9 cellular contexts compared by ENCODE assay signal in the genomic region with DNA sequence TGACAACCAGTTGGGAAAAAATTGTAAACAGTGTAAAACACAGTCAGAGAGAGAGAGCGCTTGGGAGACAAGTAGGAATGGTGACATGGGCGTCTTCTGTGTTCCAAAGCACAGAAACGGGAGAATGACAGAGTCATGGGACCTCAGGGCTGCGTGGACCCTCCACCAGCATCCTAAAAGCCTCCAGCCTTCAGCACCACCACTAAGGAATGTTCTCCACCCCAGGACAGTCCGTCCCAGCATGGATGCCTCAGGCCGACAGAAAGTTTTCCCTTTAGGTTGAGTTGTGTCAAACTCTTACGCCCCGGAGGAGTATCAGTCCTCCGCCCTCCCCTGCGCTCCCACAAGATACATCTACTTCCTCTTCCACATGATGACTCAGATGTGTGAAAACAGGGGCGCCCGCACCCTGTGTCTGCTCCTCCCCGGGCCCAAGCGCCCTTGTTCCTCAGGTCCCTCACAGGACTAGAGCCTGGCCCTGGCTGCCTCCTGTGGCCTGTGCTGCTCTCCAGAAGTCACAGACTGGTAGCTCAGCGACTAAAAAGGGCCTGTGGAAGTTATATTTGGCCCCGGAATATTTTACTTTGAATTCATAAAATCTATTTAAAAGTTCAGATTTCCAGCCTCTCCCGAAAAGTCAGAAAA.
A peak's percentile ranks its signal among the peaks of the same experiment; 100 is the strongest.
DNase-seq lines count a peak whose midpoint lies in the region; ATAC-seq and TF ChIP-seq lines count a peak whose summit lies in the region.
"Had no signal": no experiment of that assay in that cellular context is flagged by ENCODE, and none has a peak within 500 bp of the region (broad histone marks: within the 10 kb centered on the region; RNA-seq: fewer than 3 reads in every experiment).

No MANE protein-coding gene starts in this region.

- POLR2A ChIA-PET in Caco-2 (lab: Charles Lee), result no interaction called here

- H3K27me3 ChIP-seq in OCI-LY3 (ENCODE audit: low read depth, low read length) (peaks cover 3% of the 10 kb centered on the region; the same call in 1 of the 2 replicates), upper lobe of right lung (no peaks in the 10 kb centered on the region), Caco-2 (replicated peaks; ENCODE audit: control insufficient read depth, insufficient read depth, low read length) (no peaks in the 10 kb centered on the region), GM23338 (ENCODE audit: insufficient read depth) (no peaks in the 10 kb centered on the region)

- peak overlapping the region; percentile 28 for H3K4me3 Mint-ChIP-seq in activated T-helper 2 cell treated with anti-CD3 and anti-CD28 coated beads, Interferon-gamma antibody, Interleukin-2, Interleukin-4, amounts not matched to agents 10 μg/mL and 5 μg/mL and 100 μg/mL, durations not matched to agents 14 hours and 24 hours and 36 hours (ENCODE audit: low read depth)
- no peak overlapping the region for H3K4me3 Mint-ChIP-seq in Caco-2 (ENCODE audit: unreplicated experiment)
- H3K4me3 Mint-ChIP-seq in GM23338, result no peak overlapping the region

- peak; percentile 94 for ATAC-seq in upper lobe of right lung
- ATAC-seq in GM23338, result no peak

- H3K36me3 Mint-ChIP-seq in activated T-helper 2 cell treated with anti-CD3 and anti-CD28 coated beads, Interferon-gamma antibody, Interleukin-2, Interleukin-4, amounts not matched to agents 10 μg/mL and 5 μg/mL and 100 μg/mL, durations not matched to agents 14 hours and 24 hours and 36 hours (ENCODE audit: low read depth), result no peaks in the 10 kb centered on the region
- H3K36me3 Mint-ChIP-seq in Caco-2 (ENCODE audit: insufficient read depth, unreplicated experiment) (no peaks in the 10 kb centered on the region), GM23338 (ENCODE audit: low read depth) (no peaks in the 10 kb centered on the region)

- no peaks in the 10 kb centered on the region for H3K9me3 ChIP-seq in OCI-LY3 (ENCODE audit: insufficient read depth, low read length)
- no peaks in the 10 kb centered on the region for H3K9me3 ChIP-seq in upper lobe of right lung
- no peaks in the 10 kb centered on the region for H3K9me3 ChIP-seq in Caco-2

- peak overlapping the region; percentile 74 for H3K27ac Mint-ChIP-seq in activated T-helper 2 cell treated with anti-CD3 and anti-CD28 coated beads, Interferon-gamma antibody, Interleukin-2, Interleukin-4, amounts not matched to agents 10 μg/mL and 5 μg/mL and 100 μg/mL, durations not matched to agents 14 hours and 24 hours and 36 hours
- no peak overlapping the region for H3K27ac Mint-ChIP-seq in Caco-2 (ENCODE audit: unreplicated experiment)
- no peak overlapping the region for H3K27ac Mint-ChIP-seq in GM23338

- H3K4me1 Mint-ChIP-seq in activated T-helper 2 cell treated with anti-CD3 and anti-CD28 coated beads, Interferon-gamma antibody, Interleukin-2, Interleukin-4, amounts not matched to agents 10 μg/mL and 5 μg/mL and 100 μg/mL, durations not matched to agents 14 hours and 24 hours and 36 hours (ENCODE audit: low read depth), result peaks cover 75% of the 10 kb centered on the region
- H3K4me1 Mint-ChIP-seq in Caco-2 (ENCODE audit: low read depth, unreplicated experiment) (no peaks in the 10 kb centered on the region), GM23338 (no peaks in the 10 kb centered on the region)

- CTCF ChIA-PET in Caco-2 (lab: Charles Lee), result no interaction called here

- H3K27me3 Mint-ChIP-seq in activated T-helper 2 cell treated with anti-CD3 and anti-CD28 coated beads, Interferon-gamma antibody, Interleukin-2, Interleukin-4, amounts not matched to agents 10 μg/mL and 5 μg/mL and 100 μg/mL, durations not matched to agents 14 hours and 24 hours and 36 hours (ENCODE audit: low read depth), result peaks cover 2% of the 10 kb centered on the region
- H3K27me3 Mint-ChIP-seq in Caco-2 (ENCODE audit: insufficient read depth, unreplicated experiment), result no peaks in the 10 kb centered on the region
- H3K27me3 Mint-ChIP-seq in GM23338 (ENCODE audit: insufficient read depth, low read depth, poor library complexity), result peaks cover 11% of the 10 kb centered on the region

- H2AFZ ChIP-seq in OCI-LY3 (ENCODE audit: low read depth, low read length), result peak overlapping the region; percentile 88
- no peak overlapping the region for H2AFZ ChIP-seq in GM23338
- H2AFZ ChIP-seq: parathyroid adenoma had no signal

- no peaks in the 10 kb centered on the region for H4K20me1 ChIP-seq in OCI-LY3 (ENCODE audit: insufficient read depth, low read length)
- H4K20me1 ChIP-seq in GM23338 (replicated peaks; ENCODE audit: insufficient read depth), result no peaks in the 10 kb centered on the region

- H3K9me2 ChIP-seq in GM23338 (ENCODE audit: insufficient read depth), result no peaks in the 10 kb centered on the region

- H3K9ac ChIP-seq in OCI-LY3 (ENCODE audit: low read length), result peak overlapping the region; percentile 43; the same call in 1 of the 2 replicates
- H3K9ac ChIP-seq: parathyroid adenoma had no signal

- no peaks in the 10 kb centered on the region for H3K9me3 Mint-ChIP-seq in activated T-helper 2 cell treated with anti-CD3 and anti-CD28 coated beads, Interferon-gamma antibody, Interleukin-2, Interleukin-4, amounts not matched to agents 10 μg/mL and 5 μg/mL and 100 μg/mL, durations not matched to agents 14 hours and 24 hours and 36 hours
- H3K9me3 Mint-ChIP-seq in Caco-2 (ENCODE audit: unreplicated experiment) (no peaks in the 10 kb centered on the region), GM23338 (no peaks in the 10 kb centered on the region)

- peak; percentile 77 for DNase-seq in GM13976 (ENCODE audit: low spot score)
- peak; percentile 65 for DNase-seq in activated T-helper 2 cell treated with anti-CD3 and anti-CD28 coated beads, Interferon-gamma antibody, Interleukin-2, Interleukin-4, amounts not matched to agents 10 μg/mL and 5 μg/mL and 100 μg/mL, durations not matched to agents 14 hours and 24 hours and 36 hours (ENCODE audit: low spot score)
- peak; percentile 23 for DNase-seq in midbrain (lab: John Stamatoyannopoulos, UW)
- DNase-seq in upper lobe of right lung, result peak; percentile 86
- no peak for DNase-seq in Caco-2
- DNase-seq in D341Med (ENCODE audit: low spot score), result no peak
- no peak for DNase-seq in GM23338 (ENCODE audit: low spot score)

- H3K4me2 ChIP-seq in OCI-LY3 (ENCODE audit: low read length) (peak overlapping the region; percentile 82), GM23338 (no peak overlapping the region)

- H3K4me3 ChIP-seq in OCI-LY3 (ENCODE audit: low read length) (peak overlapping the region; percentile 67), upper lobe of right lung (no peak overlapping the region), Caco-2 (ENCODE audit: low read depth, low read length) (no peak overlapping the region), GM23338 (no peak overlapping the region)

- TF ChIP-seq CTCF in GM13976 (IDR thresholded peaks at IDR 0.05; ENCODE audit: borderline replicate concordance, control extremely low read depth, extremely low read depth, insufficient read depth, missing control alignments) (no peak), OCI-LY3 (IDR thresholded peaks at IDR 0.05; ENCODE audit: low read depth, low read length) (no peak), upper lobe of right lung (IDR thresholded peaks at IDR 0.05) (no peak), Caco-2 (IDR thresholded peaks at IDR 0.05; ENCODE audit: insufficient read depth in 1 of 2, low read depth in 1 of 2, low read length in 1 of 2, severe bottlenecking in 1 of 2, unreplicated experiment in 1 of 2) (no peak), GM23338 (conservative IDR thresholded peaks at IDR 0.05; ENCODE audit: low read depth in 2 of 2) (no peak)

- intact Hi-C loops in activated T-helper 2 cell treated with anti-CD3 and anti-CD28 coated beads, Interferon-gamma antibody, Interleukin-2, Interleukin-4, amounts not matched to agents 10 μg/mL and 5 μg/mL and 100 μg/mL, durations not matched to agents 14 hours and 24 hours and 36 hours (cut with micrococcal nuclease), result loop anchor here (1.0 to 2.0 kb wide), 3 partner anchors 8 to 71 kb away; no protein-coding TSS in a partner anchor
- intact Hi-C loops in upper lobe of right lung (cut with DNase I) (no loop called here), Caco-2 (cut with micrococcal nuclease; ENCODE audit: unreplicated experiment) (no loop called here)

- H3K36me3 ChIP-seq in OCI-LY3 (replicated peaks; ENCODE audit: low read depth, low read length), result no peaks in the 10 kb centered on the region
- no peaks in the 10 kb centered on the region for H3K36me3 ChIP-seq in upper lobe of right lung
- no peaks in the 10 kb centered on the region for H3K36me3 ChIP-seq in Caco-2 (ENCODE audit: control insufficient read depth, insufficient read depth, low read length)
- no peaks in the 10 kb centered on the region for H3K36me3 ChIP-seq in GM23338 (ENCODE audit: insufficient read depth)

- H3K79me2 ChIP-seq in OCI-LY3 (ENCODE audit: low read length) (no peaks in the 10 kb centered on the region), GM23338 (replicated peaks; ENCODE audit: insufficient read depth) (no peaks in the 10 kb centered on the region)
- H3K79me2 ChIP-seq: parathyroid adenoma had no signal

- no peaks in the 10 kb centered on the region for H3F3A ChIP-seq in GM23338 (replicated peaks; ENCODE audit: low read depth)

- no TSS peak for BruUV-seq in Caco-2 (replicated peaks; lab: Mats Ljungman, UMichigan)

- in situ Hi-C loops in GM13976 (cut with MboI; ENCODE audit: low sequenced_read_pairs, unreplicated experiment), result loop anchor here (25.0 kb wide), 1 partner anchor 391 kb away; the partner anchor contains the start of genes SLC25A34 and TMEM82

- H3K27ac ChIP-seq in OCI-LY3 (ENCODE audit: low read length) (no peak overlapping the region), upper lobe of right lung (peak overlapping the region; percentile 13), GM23338 (ENCODE audit: low read depth) (no peak overlapping the region)
- H3K27ac ChIP-seq: parathyroid adenoma had no signal

- peaks cover 21% of the 10 kb centered on the region for H3K4me1 ChIP-seq in OCI-LY3 (ENCODE audit: low read length)
- peaks cover 6% of the 10 kb centered on the region for H3K4me1 ChIP-seq in upper lobe of right lung
- H3K4me1 ChIP-seq in Caco-2, result no peaks in the 10 kb centered on the region
- no peaks in the 10 kb centered on the region for H3K4me1 ChIP-seq in GM23338 (ENCODE audit: insufficient read depth)
- H3K4me1 ChIP-seq: parathyroid adenoma had no signal

TF ChIP-seq in GM23338, 12 proteins besides CTCF, POLR2A, EP300 and RAD21 (continues in another document):
- TF ChIP-seq, protein P1, sequence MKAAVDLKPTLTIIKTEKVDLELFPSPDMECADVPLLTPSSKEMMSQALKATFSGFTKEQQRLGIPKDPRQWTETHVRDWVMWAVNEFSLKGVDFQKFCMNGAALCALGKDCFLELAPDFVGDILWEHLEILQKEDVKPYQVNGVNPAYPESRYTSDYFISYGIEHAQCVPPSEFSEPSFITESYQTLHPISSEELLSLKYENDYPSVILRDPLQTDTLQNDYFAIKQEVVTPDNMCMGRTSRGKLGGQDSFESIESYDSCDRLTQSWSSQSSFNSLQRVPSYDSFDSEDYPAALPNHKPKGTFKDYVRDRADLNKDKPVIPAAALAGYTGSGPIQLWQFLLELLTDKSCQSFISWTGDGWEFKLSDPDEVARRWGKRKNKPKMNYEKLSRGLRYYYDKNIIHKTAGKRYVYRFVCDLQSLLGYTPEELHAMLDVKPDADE (IDR thresholded peaks at IDR 0.05), result no peak

Comparison
In these comparisons a context has a peak if more than half of its experiments do, and no peak if none do; other contexts are left out.
1. DNase-seq: peak in GM13976 (single experiment), activated T-helper 2 cell treated with anti-CD3 and anti-CD28 coated beads, Interferon-gamma antibody, Interleukin-2, Interleukin-4, amounts not matched to agents 10 μg/mL and 5 μg/mL and 100 μg/mL, durations not matched to agents 14 hours and 24 hours and 36 hours (single experiment), midbrain (single experiment) and upper lobe of right lung (single experiment); none in Caco-2 (0 of 2), D341Med (single experiment) and GM23338 (single experiment).